7 cellular contexts compared by ENCODE assay signal in the genomic region with DNA sequence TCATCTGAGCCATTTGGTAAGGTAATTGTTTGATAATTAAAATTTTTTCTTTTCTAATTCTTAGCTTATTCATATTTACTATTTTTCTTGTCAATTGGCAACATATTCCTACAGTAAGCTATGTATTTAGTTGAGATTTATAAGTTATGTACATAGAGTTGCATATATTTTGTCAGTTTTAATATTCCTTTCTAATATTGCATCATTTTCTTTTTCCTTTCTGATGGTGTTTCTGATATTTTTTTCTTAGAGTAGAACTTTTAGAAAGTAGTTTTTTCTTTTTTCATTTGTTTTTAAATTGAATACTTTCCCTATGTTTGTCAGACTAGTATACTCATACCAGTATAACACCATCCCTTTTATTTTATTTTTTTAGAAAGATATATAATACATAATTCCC.
"Had no signal": no experiment of that assay in that cellular context is flagged by ENCODE, and none has a peak within 500 bp of the region (broad histone marks: within the 10 kb centered on the region; RNA-seq: fewer than 3 reads in every experiment).

No MANE protein-coding gene starts in this region.

- DNase-seq: H9, HCEC 1CT, KG1 had no signal

- FAIRE-seq: H1, H54, HTR-8/SVneo had no signal

- H2AFZ ChIP-seq: GM23338 had no signal

- H3K4me3 ChIP-seq: GM23338 had no signal

- ATAC-seq: GM23338 had no signal

- H3K4me2 ChIP-seq: GM23338 had no signal
